ENCODE assay signal across 19 cellular contexts in the genomic region with DNA sequence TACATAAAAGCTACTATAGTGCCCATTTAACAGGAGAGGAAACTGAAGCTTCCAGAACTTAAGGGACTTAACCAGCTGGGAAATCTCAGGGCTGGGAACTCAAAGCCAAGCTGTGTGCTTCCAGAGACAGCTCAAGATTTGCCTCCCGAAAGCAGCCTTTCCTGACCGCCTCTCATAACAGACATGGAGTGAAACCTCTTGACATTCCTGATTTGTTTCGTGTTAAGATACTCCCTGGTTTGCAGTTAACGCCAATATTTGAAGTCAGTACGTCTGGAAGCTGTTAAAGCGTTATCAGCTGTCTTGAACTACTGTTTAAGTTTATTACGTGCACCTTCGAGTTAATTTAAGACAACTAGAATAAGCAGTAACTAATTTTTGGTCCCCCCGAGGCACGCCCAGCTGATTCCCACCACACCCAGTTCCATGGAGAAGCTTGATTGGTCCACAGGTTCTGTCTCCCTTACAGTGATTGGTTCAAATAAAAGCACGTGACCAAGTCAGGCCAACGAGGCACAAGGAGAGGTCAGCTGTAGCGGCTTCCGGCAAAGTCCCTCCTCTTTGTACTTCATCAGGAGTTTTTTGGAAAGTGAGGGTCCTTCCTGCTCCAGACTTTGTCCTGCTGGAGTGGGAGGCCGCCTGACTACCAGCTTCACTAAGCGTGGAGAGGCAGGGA. TPM values are rescaled to one million over a fixed set of nuclear protein-coding genes. Genes with fewer than 3 reads are reported as not detected.
DNase-seq lines count a peak whose midpoint lies in the region; ATAC-seq and TF ChIP-seq lines count a peak whose summit lies in the region.
"Had no signal": no experiment of that assay in that cellular context is flagged by ENCODE, and none has a peak within 500 bp of the region (broad histone marks: within the 10 kb centered on the region; RNA-seq: fewer than 3 reads in every experiment).

No MANE protein-coding gene starts in this region.

- ATAC-seq in right cardiac atrium (no peak), upper lobe of right lung (peak; percentile 56)
- ATAC-seq in stimulated activated memory B cell treated with anti-CD40 and anti-IgM and Interleukin-4, amounts not matched to agents 10 μg/mL and 1 μg/mL and 100 μg/mL, for 72 hours, result no peak
- ATAC-seq: A549 had no signal

- no peak overlapping the region for H4K91ac ChIP-seq in neuronal stem cell (ENCODE audit: low read depth, low read length, poor library complexity)

- no peaks in the 10 kb centered on the region for H3K4me1 Mint-ChIP-seq in stimulated activated memory B cell treated with anti-CD40 and anti-IgM and Interleukin-4, amounts not matched to agents 10 μg/mL and 1 μg/mL and 100 μg/mL, for 72 hours

- H3K27me3 ChIP-seq in cardiac muscle cell (peaks cover 5% of the 10 kb centered on the region), right cardiac atrium (ENCODE audit: control insufficient read depth, insufficient read depth) (no peaks in the 10 kb centered on the region), esophagus muscularis mucosa (no peaks in the 10 kb centered on the region), neuronal stem cell (ENCODE audit: control insufficient read depth in 3 of 3, insufficient read depth in 3 of 3, low read depth in 1 of 3, low read length in 3 of 3) (no peaks in the 10 kb centered on the region), upper lobe of right lung (no peaks in the 10 kb centered on the region)

- H3K9me3 ChIP-seq in cardiac muscle cell (ENCODE audit: low read depth), result no peaks in the 10 kb centered on the region
- no peaks in the 10 kb centered on the region for H3K9me3 ChIP-seq in right cardiac atrium (ENCODE audit: control insufficient read depth, low read length)
- no peaks in the 10 kb centered on the region for H3K9me3 ChIP-seq in esophagus muscularis mucosa
- no peaks in the 10 kb centered on the region for H3K9me3 ChIP-seq in neuronal stem cell (replicated peaks in 1 of 2; ENCODE audit: control insufficient read depth in 2 of 2, insufficient read depth in 1 of 2, low read depth in 1 of 2, low read length in 2 of 2)
- no peaks in the 10 kb centered on the region for H3K9me3 ChIP-seq in upper lobe of right lung
- H3K9me3 ChIP-seq: A549, Caco-2, HAP-1 had no signal

- H3K4ac ChIP-seq in neuronal stem cell (ENCODE audit: low read length), result no peak overlapping the region

- H3K27ac Mint-ChIP-seq in stimulated activated memory B cell treated with anti-CD40 and anti-IgM and Interleukin-4, amounts not matched to agents 10 μg/mL and 1 μg/mL and 100 μg/mL, for 72 hours, result no peak overlapping the region
- H3K27ac Mint-ChIP-seq: CD4-positive, alpha-beta T cell had no signal

- POLR2A ChIA-PET in GM10248 (lab: Yijun Ruan, JAX), result interaction anchor here (0.6 kb wide), 1 partner anchor 8 kb away, joined by 3 read pairs; no protein-coding TSS in a partner anchor

- no peak overlapping the region for H2BK12ac ChIP-seq in neuronal stem cell (ENCODE audit: low read length)

- peak overlapping the region; percentile 31 for H3K18ac ChIP-seq in neuronal stem cell (ENCODE audit: low read length)

- no peak overlapping the region for H2AFZ ChIP-seq in neuronal stem cell (ENCODE audit: low read length)

- intact Hi-C loops in right cardiac atrium (cut with DNase I), result loop anchor here (5.0 to 10.0 kb wide), 5 partner anchors 52 to 95 kb away; no protein-coding TSS in a partner anchor
- intact Hi-C loops in esophagus muscularis mucosa (cut with DNase I), result loop anchor here (5.0 kb wide), 1 partner anchor 52 kb away; no protein-coding TSS in a partner anchor
- intact Hi-C loops in upper lobe of right lung (cut with DNase I), result no loop called here

- H2BK120ac ChIP-seq in neuronal stem cell (ENCODE audit: low read depth, low read length), result no peak overlapping the region

- peak overlapping the region; percentile 3 for H3K27ac ChIP-seq in cardiac muscle cell
- H3K27ac ChIP-seq in right cardiac atrium (ENCODE audit: low read length), result no peak overlapping the region
- H3K27ac ChIP-seq in esophagus muscularis mucosa (replicated peaks in 1 of 4), result no peak overlapping the region
- H3K27ac ChIP-seq in neuronal stem cell (replicated peaks; ENCODE audit: low read length), result no peak overlapping the region
- H3K27ac ChIP-seq in upper lobe of right lung, result no peak overlapping the region
- H3K27ac ChIP-seq: 22Rv1, A549, C4-2B had no signal

- TF ChIP-seq CTCF in cardiac muscle cell (IDR thresholded peaks at IDR 0.05; ENCODE audit: low read depth, low read length) (no peak), esophagus muscularis mucosa (IDR thresholded peaks at IDR 0.05) (no peak), upper lobe of right lung (IDR thresholded peaks at IDR 0.05) (no peak), GM10248 (IDR thresholded peaks at IDR 0.05; ENCODE audit: control extremely low read depth, extremely low read depth, low read depth, missing control alignments) (no peak)

- H2BK15ac ChIP-seq in neuronal stem cell (ENCODE audit: low read length), result no peak overlapping the region

- CTCF ChIA-PET in GM10248 (lab: Yijun Ruan, JAX), result interaction anchor here (1.0 to 3.5 kb wide), 10 partner anchors 10 to 163 kb away, joined by 3 to 13 read pairs (median 6); no protein-coding TSS in a partner anchor

- TF ChIP-seq EP300 in esophagus muscularis mucosa (IDR thresholded peaks at IDR 0.05), result no peak

- no peak overlapping the region for H4K8ac ChIP-seq in neuronal stem cell (ENCODE audit: low read depth, low read length)

- peak overlapping the region; percentile 10 for H2AK5ac ChIP-seq in neuronal stem cell (ENCODE audit: low read depth, low read length)

- H3K9ac ChIP-seq in neuronal stem cell (ENCODE audit: low read depth, low read length, poor library complexity), result no peak overlapping the region

- peak in 1 of 2 donors; percentile 47 for DNase-seq in cardiac muscle cell (ENCODE audit: low read depth in 1 of 2, low spot score in 1 of 2)
- no peak for DNase-seq in right cardiac atrium
- peak; percentile 80 for DNase-seq in esophagus muscularis mucosa (ENCODE audit: extremely low spot score)
- no peak for DNase-seq in neuronal stem cell (ENCODE audit: low spot score)
- DNase-seq in upper lobe of right lung, result no peak
- DNase-seq in GM10248 (ENCODE audit: extremely low spot score), result no peak
- DNase-seq in NCI-H82 treated with DMSO at 0.1 percent for 48 hours (lab: John Stamatoyannopoulos, UW; ENCODE audit: unreplicated experiment), result no peak
- DNase-seq: AML-193; Caco-2; CD4-positive, alpha-beta T cell; DMS153; DMS79; GDM1 had no signal

- no peak for TF ChIP-seq POLR2A in esophagus muscularis mucosa (IDR thresholded peaks at IDR 0.05; ENCODE audit: low read depth)

- no peak overlapping the region for H3K23ac ChIP-seq in neuronal stem cell (ENCODE audit: low read depth, low read length, poor library complexity)

- no peak overlapping the region for H2BK5ac ChIP-seq in neuronal stem cell (ENCODE audit: low read length)

- H3K79me1 ChIP-seq in neuronal stem cell (ENCODE audit: low read depth, low read length), result no peaks in the 10 kb centered on the region

- H3K4me2 ChIP-seq in neuronal stem cell (ENCODE audit: insufficient read depth, low read length, poor library complexity, severe bottlenecking), result no peak overlapping the region
- H3K4me2 ChIP-seq: A549 had no signal

- H3K4me3 ChIP-seq in cardiac muscle cell, result no peak overlapping the region
- no peak overlapping the region for H3K4me3 ChIP-seq in right cardiac atrium (ENCODE audit: low read length)
- H3K4me3 ChIP-seq in esophagus muscularis mucosa, result no peak overlapping the region
- H3K4me3 ChIP-seq in neuronal stem cell (ENCODE audit: low read length in 2 of 2), result no peak overlapping the region
- no peak overlapping the region for H3K4me3 ChIP-seq in upper lobe of right lung
- H3K4me3 ChIP-seq: A549, HAP-1 had no signal

- no peaks in the 10 kb centered on the region for H3K9me3 Mint-ChIP-seq in stimulated activated memory B cell treated with anti-CD40 and anti-IgM and Interleukin-4, amounts not matched to agents 10 μg/mL and 1 μg/mL and 100 μg/mL, for 72 hours
- H3K9me3 Mint-ChIP-seq: CD4-positive, alpha-beta T cell had no signal

- H3K36me3 Mint-ChIP-seq in stimulated activated memory B cell treated with anti-CD40 and anti-IgM and Interleukin-4, amounts not matched to agents 10 μg/mL and 1 μg/mL and 100 μg/mL, for 72 hours, result no peaks in the 10 kb centered on the region

- 70% methylated on average over 16 of the region's 16 CpGs for WGBS in right cardiac atrium
- WGBS in esophagus muscularis mucosa, result 82% methylated on average over 11 of the region's 16 CpGs
- WGBS in neuronal stem cell (ENCODE audit: extremely low coverage in 2 of 2, insufficient read length in 2 of 2, insufficient replicate concordance in 1 of 2), 2 donors, result no CpG with 5 or more reads among the region's 16 CpGs

- H3K14ac ChIP-seq in neuronal stem cell (ENCODE audit: low read length), result no peak overlapping the region

- H3K27me3 Mint-ChIP-seq in stimulated activated memory B cell treated with anti-CD40 and anti-IgM and Interleukin-4, amounts not matched to agents 10 μg/mL and 1 μg/mL and 100 μg/mL, for 72 hours, result peaks cover 18% of the 10 kb centered on the region

- no peaks in the 10 kb centered on the region for H3K36me3 ChIP-seq in cardiac muscle cell
- H3K36me3 ChIP-seq in esophagus muscularis mucosa, result no peaks in the 10 kb centered on the region
- no peaks in the 10 kb centered on the region for H3K36me3 ChIP-seq in neuronal stem cell (replicated peaks in 1 of 2; ENCODE audit: control insufficient read depth in 2 of 2, insufficient read depth in 2 of 2, low read length in 2 of 2)
- H3K36me3 ChIP-seq in upper lobe of right lung, result no peaks in the 10 kb centered on the region
- H3K36me3 ChIP-seq: HAP-1 had no signal

- H3K4me1 ChIP-seq in cardiac muscle cell (ENCODE audit: low read depth), result peaks cover 32% of the 10 kb centered on the region
- no peaks in the 10 kb centered on the region for H3K4me1 ChIP-seq in right cardiac atrium (ENCODE audit: control insufficient read depth, insufficient read depth, low read length)
- H3K4me1 ChIP-seq in esophagus muscularis mucosa, result peaks cover 0 to 18% (median 8%) of the 10 kb centered on the region in 4 donors
- peaks cover 23 to 34% of the 10 kb centered on the region in 2 donors for H3K4me1 ChIP-seq in neuronal stem cell (ENCODE audit: control insufficient read depth in 2 of 2, insufficient read depth in 1 of 2, low read depth in 1 of 2, low read length in 2 of 2)
- no peaks in the 10 kb centered on the region for H3K4me1 ChIP-seq in upper lobe of right lung

- no peak overlapping the region for H3K4me3 Mint-ChIP-seq in stimulated activated memory B cell treated with anti-CD40 and anti-IgM and Interleukin-4, amounts not matched to agents 10 μg/mL and 1 μg/mL and 100 μg/mL, for 72 hours
- H3K4me3 Mint-ChIP-seq: CD4-positive, alpha-beta T cell had no signal

RNA-seq across cellular contexts. Expression of a gene that starts 8.9 kb away (rescaled TPM):
- total RNA-seq in cardiac muscle cell, result 0.27 TPM in 1 of 2 replicates, not detected in the other
- 0.54 TPM in 1 of 2 replicates, not detected in the other for polyA plus RNA-seq in cardiac muscle cell
- not detected for total RNA-seq in right cardiac atrium
- 0.07 TPM for polyA plus RNA-seq in right cardiac atrium
- total RNA-seq in esophagus muscularis mucosa, result 1 to 10 TPM in 1 of 4 donors, under 1 TPM in 2, not detected in 1; 0.75 to 1.1 (median 0.83) TPM
- polyA plus RNA-seq in neuronal stem cell (2013, experiment 1 of 2), result 0.47 TPM
- polyA plus RNA-seq in neuronal stem cell (2013, experiment 2 of 2), result 0.40 TPM
- total RNA-seq in upper lobe of right lung, result not detected
- total RNA-seq: Caco-2; CD4-positive, alpha-beta T cell; HT-29 had no signal
